ENCODE assay signal across 8 cellular contexts in the genomic region with DNA sequence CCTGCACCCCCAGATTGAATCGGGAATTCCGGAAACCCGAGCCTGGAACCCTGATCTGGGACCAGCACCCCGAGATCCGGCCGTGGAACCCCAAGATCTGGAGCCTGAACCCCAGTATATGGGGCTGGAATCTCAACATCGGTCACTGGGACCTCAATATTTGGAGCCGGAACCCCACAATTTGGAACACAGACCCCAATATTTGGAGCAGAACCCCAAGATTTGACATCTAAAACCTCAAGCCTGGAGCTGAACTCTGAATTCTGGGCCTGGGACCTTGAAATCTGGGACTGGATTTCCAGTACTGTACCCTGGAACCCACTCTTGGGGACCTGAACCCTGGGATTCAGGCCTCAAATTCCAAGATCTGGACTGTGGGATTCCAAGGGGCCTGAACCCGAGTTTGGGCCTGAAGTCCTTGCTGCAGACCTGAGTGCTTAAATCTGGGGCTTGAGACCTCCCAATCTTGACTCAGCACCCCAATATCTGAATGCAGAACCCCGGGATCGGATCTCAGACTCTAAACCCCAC. TPM values are rescaled to one million over a fixed set of nuclear protein-coding genes. Genes with fewer than 3 reads are reported as not detected.
DNase-seq lines count a peak whose midpoint lies in the region; ATAC-seq and TF ChIP-seq lines count a peak whose summit lies in the region.

No MANE protein-coding gene starts in this region.

- H4K20me1 ChIP-seq in GM23248 (ENCODE audit: insufficient read depth), result no peaks in the 10 kb centered on the region

- no peak overlapping the region for H3K27ac ChIP-seq in GM23248

- no peak for TF ChIP-seq CTCF in foreskin fibroblast (IDR thresholded peaks at IDR 0.05; ENCODE audit: low read depth, low read length)

- CTCF ChIA-PET in T-cell (lab: Charles Lee), result no interaction called here

- H3K9me3 ChIP-seq in GM23248 (ENCODE audit: low read depth), result no peaks in the 10 kb centered on the region

- POLR2A ChIA-PET in T-cell (lab: Charles Lee), result no interaction called here

- no peaks in the 10 kb centered on the region for H3K9me3 Mint-ChIP-seq in T-cell

- WGBS in GM23248 (ENCODE audit: low coverage in 1 of 2, low lambda C conversion rate in 2 of 2, missing lambda C conversion rate in 2 of 2), 2 experiments, result 17% methylated on average over 11 of the region's 11 CpGs

- no peaks in the 10 kb centered on the region for H3K79me2 ChIP-seq in GM23248 (ENCODE audit: insufficient read depth)

- H3K9me2 ChIP-seq in GM23248 (ENCODE audit: insufficient read depth), result no peaks in the 10 kb centered on the region

- DNase-seq in GM23248 (peak; percentile 13), T-cell (no peak), foreskin fibroblast (no peak), skeletal muscle cell (ENCODE audit: low read depth) (no peak), H4 (ENCODE audit: low spot score) (no peak), Ammon's horn (ENCODE audit: low spot score) (no peak), epidermal melanocyte (ENCODE audit: insufficient read length, low spot score) (no peak), ACHN (no peak)

- no peak for ATAC-seq in T-cell (replicated peaks in 1 of 4)

- peak overlapping the region; percentile 81 to 84 for H3K27ac Mint-ChIP-seq in T-cell

- peak overlapping the region; percentile 76 to 84 (median 82) for H3K4me3 Mint-ChIP-seq in T-cell

- H3K4me3 ChIP-seq in GM23248 (peak overlapping the region; percentile 89), foreskin fibroblast (ENCODE audit: low read depth in 1 of 2, low read length in 2 of 2) (peak overlapping the region; percentile 56 to 74), skeletal muscle cell (ENCODE audit: low read depth, low read length) (peak overlapping the region; percentile 58)

- H3F3A ChIP-seq in GM23248 (ENCODE audit: insufficient read depth), result no peaks in the 10 kb centered on the region

- no peaks in the 10 kb centered on the region for H3K27me3 Mint-ChIP-seq in T-cell

- peak overlapping the region; percentile 82 for H3K9ac ChIP-seq in GM23248

- peak overlapping the region; percentile 98 for H3K4me2 ChIP-seq in GM23248 (ENCODE audit: unreplicated experiment)

- peak overlapping the region; percentile 85 for H2AFZ ChIP-seq in GM23248

- H3K36me3 Mint-ChIP-seq in T-cell, result peaks cover 23% of the 10 kb centered on the region

- no peaks in the 10 kb centered on the region for H3K36me3 ChIP-seq in GM23248 (ENCODE audit: low read depth)

- peaks cover 39 to 41% (median 41%) of the 10 kb centered on the region in 3 donors for H3K4me1 Mint-ChIP-seq in T-cell

- H3K27me3 ChIP-seq in GM23248 (replicated peaks; ENCODE audit: insufficient read depth), result no peaks in the 10 kb centered on the region

- in situ Hi-C loops in GM23248 (cut with MboI) (no loop called here), ACHN (cut with HindIII; ENCODE audit: low pct_ligation_motif_present, low pct_unique_long_range_greater_than_20kb, low sequenced_read_pairs) (no loop called here)

- peaks cover 15% of the 10 kb centered on the region for H3K4me1 ChIP-seq in GM23248 (ENCODE audit: insufficient read depth)

RNA-seq across cellular contexts. Expression of a gene that starts 0.6 kb away (rescaled TPM):
- 5.3 and 9.4 TPM in 2 replicates for total RNA-seq in GM23248 (2014; rRNA removed; shearing (Covaris generic))
- 7.1 and 7.5 TPM in 2 replicates for polyA plus RNA-seq in GM23248 (2016; fragmentation: Nextera tagmentation; extraction: Ambion mirVana)
- 10 to 100 TPM in 4 of 5 donors, 1 to 10 TPM in 1; 9.2 to 20.8 (median 15.3) TPM for total RNA-seq in T-cell
- total RNA-seq in H4 (2014; rRNA removed; shearing (Covaris generic)), result 4.6 and 5.6 TPM in 2 replicates

RNA-seq across cellular contexts. Expression of a gene that starts 28.7 kb away (rescaled TPM):
- total RNA-seq in GM23248 (2014; rRNA removed; shearing (Covaris generic)), result not detected in 2 replicates
- polyA plus RNA-seq in GM23248 (2016; fragmentation: Nextera tagmentation; extraction: Ambion mirVana), result not detected in 2 replicates
- total RNA-seq in T-cell, result 1 to 10 TPM; 2.3 to 7.0 (median 2.9) TPM
- not detected in 2 replicates for total RNA-seq in H4 (2014; rRNA removed; shearing (Covaris generic))

RNA-seq across cellular contexts. Expression of a gene that starts 34.5 kb away (rescaled TPM):
- total RNA-seq in GM23248 (2014; rRNA removed; shearing (Covaris generic)), result not detected in 2 replicates
- polyA plus RNA-seq in GM23248 (2016; fragmentation: Nextera tagmentation; extraction: Ambion mirVana), result 9.1 and 11.3 TPM in 2 replicates
- 100 to 1,000 TPM in 2 of 5 donors, 10 to 100 TPM in 3; 60.1 to 165 (median 77.2) TPM for total RNA-seq in T-cell
- not detected in 2 replicates for total RNA-seq in H4 (2014; rRNA removed; shearing (Covaris generic))

RNA-seq across cellular contexts. Expression of a gene that starts 36.5 kb away (rescaled TPM):
- 5.0 and 7.6 TPM in 2 replicates for total RNA-seq in GM23248 (2014; rRNA removed; shearing (Covaris generic))
- 3.9 and 7.1 TPM in 2 replicates for polyA plus RNA-seq in GM23248 (2016; fragmentation: Nextera tagmentation; extraction: Ambion mirVana)
- 10 to 100 TPM; 45.1 to 78.3 (median 51.4) TPM for total RNA-seq in T-cell
- total RNA-seq in H4 (2014; rRNA removed; shearing (Covaris generic)), result 1.4 and 1.8 TPM in 2 replicates

RNA-seq across cellular contexts. Expression of a gene that starts 58.2 kb away (rescaled TPM):
- 38.3 and 49.7 TPM in 2 replicates for total RNA-seq in GM23248 (2014; rRNA removed; shearing (Covaris generic))
- polyA plus RNA-seq in GM23248 (2016; fragmentation: Nextera tagmentation; extraction: Ambion mirVana), result 17.2 and 20.3 TPM in 2 replicates
- 10 to 100 TPM; 10.2 to 30.5 (median 27.3) TPM for total RNA-seq in T-cell
- total RNA-seq in H4 (2014; rRNA removed; shearing (Covaris generic)), result 40.4 and 61.9 TPM in 2 replicates

Comparison
In these comparisons a context has a peak if more than half of its experiments do, and no peak if none do; other contexts are left out.
1. RNA of a gene that starts 34.5 kb away (total RNA-seq): 60.1 to 165 TPM in T-cell; not detected in GM23248 and not detected in H4; every median in the first group is over 10 times any median in the second.
2. Peak in every context shown above with its lines, with median percentiles within 50 percentile points of each other: H3K4me3 ChIP-seq.